In genomic region chr9:28317706-28318210, GRCh38 we compare ENCODE assay signal across 17 cellular contexts.
DNase-seq lines count a peak whose midpoint lies in the region; ATAC-seq and TF ChIP-seq lines count a peak whose summit lies in the region.
"Had no signal": no experiment of that assay in that cellular context is flagged by ENCODE, and none has a peak within 500 bp of the region (broad histone marks: within the 10 kb centered on the region; RNA-seq: fewer than 3 reads in every experiment).

No MANE protein-coding gene starts in this region.

- POLR2A ChIA-PET in WTC11 (lab: Charles Lee) = no interaction called here

- TF ChIP-seq POLR2A in lower leg skin (IDR thresholded peaks at IDR 0.05) = no peak

- no peak for TF ChIP-seq CTCF in WTC11 (IDR thresholded peaks at IDR 0.05)
- no peak for TF ChIP-seq CTCF in lower leg skin (IDR thresholded peaks at IDR 0.05)

- peaks cover 5% of the 10 kb centered on the region for H3K4me1 Mint-ChIP-seq in WTC11
- no peaks in the 10 kb centered on the region for H3K4me1 Mint-ChIP-seq in stimulated activated memory B cell treated with anti-CD40 and anti-IgM and Interleukin-4, amounts not matched to agents 10 μg/mL and 1 μg/mL and 100 μg/mL, for 72 hours
- H3K4me1 Mint-ChIP-seq: CD4-positive, alpha-beta memory T cell had no signal

- H3K36me3 Mint-ChIP-seq in WTC11 = no peaks in the 10 kb centered on the region
- no peaks in the 10 kb centered on the region for H3K36me3 Mint-ChIP-seq in stimulated activated memory B cell treated with anti-CD40 and anti-IgM and Interleukin-4, amounts not matched to agents 10 μg/mL and 1 μg/mL and 100 μg/mL, for 72 hours
- H3K36me3 Mint-ChIP-seq: CD4-positive, alpha-beta memory T cell had no signal

- intact Hi-C loops in lower leg skin (cut with DNase I; ENCODE audit: low total_unique reads) = no loop called here

- CTCF ChIA-PET in WTC11 (lab: Charles Lee) = no interaction called here

- H3K4me3 ChIP-seq in lower leg skin (ENCODE audit: low read depth, poor library complexity, severe bottlenecking) = no peak overlapping the region

- no peak overlapping the region for H3K4me3 Mint-ChIP-seq in WTC11
- no peak overlapping the region for H3K4me3 Mint-ChIP-seq in stimulated activated memory B cell treated with anti-CD40 and anti-IgM and Interleukin-4, amounts not matched to agents 10 μg/mL and 1 μg/mL and 100 μg/mL, for 72 hours
- H3K4me3 Mint-ChIP-seq: CD4-positive, alpha-beta memory T cell; HFFc6 had no signal

- 72 to 78% methylated on average over 2 of the region's 2 CpGs for WGBS in lower leg skin, 2 donors

- no peaks in the 10 kb centered on the region for H3K27me3 Mint-ChIP-seq in WTC11 (ENCODE audit: low read depth)
- H3K27me3 Mint-ChIP-seq in stimulated activated memory B cell treated with anti-CD40 and anti-IgM and Interleukin-4, amounts not matched to agents 10 μg/mL and 1 μg/mL and 100 μg/mL, for 72 hours = no peaks in the 10 kb centered on the region
- H3K27me3 Mint-ChIP-seq: CD4-positive, alpha-beta memory T cell had no signal

- H3K9me3 Mint-ChIP-seq in WTC11 = no peaks in the 10 kb centered on the region
- peaks cover 3% of the 10 kb centered on the region for H3K9me3 Mint-ChIP-seq in stimulated activated memory B cell treated with anti-CD40 and anti-IgM and Interleukin-4, amounts not matched to agents 10 μg/mL and 1 μg/mL and 100 μg/mL, for 72 hours

- H3K27ac Mint-ChIP-seq in WTC11 = no peak overlapping the region
- H3K27ac Mint-ChIP-seq in stimulated activated memory B cell treated with anti-CD40 and anti-IgM and Interleukin-4, amounts not matched to agents 10 μg/mL and 1 μg/mL and 100 μg/mL, for 72 hours = no peak overlapping the region
- H3K27ac Mint-ChIP-seq: CD4-positive, alpha-beta memory T cell; HFFc6 had no signal

- no peak for DNase-seq in WTC11 (ENCODE audit: low spot score)
- peak; percentile 75 for DNase-seq in globus pallidus (ENCODE audit: low spot score)
- peak; percentile 35 for DNase-seq in medulla oblongata (ENCODE audit: extremely low spot score)
- DNase-seq in putamen (ENCODE audit: low spot score) = peak; percentile 56
- DNase-seq in stimulated activated naive CD4-positive, alpha-beta T cell treated with Interleukin-2 at 50 U/mL for 16 hours (lab: John Stamatoyannopoulos, UW) = no peak
- DNase-seq in lower leg skin (ENCODE audit: low spot score in 2 of 2) = no peak
- DNase-seq: BE2C; CD4-positive, alpha-beta memory T cell; COR-L47; DMS153; DND-41; GDM1; HCEC 1CT; HFFc6; IMR-90 had no signal

- ATAC-seq in WTC11 (peak; percentile 30; the same call in 1 of the 2 replicates), HG02759 (IDR thresholded peaks at IDR 0.05; ENCODE audit: unreplicated experiment) (no peak)
- no peak for ATAC-seq in stimulated activated memory B cell treated with anti-CD40 and anti-IgM and Interleukin-4, amounts not matched to agents 10 μg/mL and 1 μg/mL and 100 μg/mL, for 72 hours

TF ChIP-seq in WTC11, 78 proteins besides CTCF, POLR2A, EP300 and RAD21:
- TF ChIP-seq ZNF532 (CRISPR knock-in tag; IDR thresholded peaks at IDR 0.05; ENCODE audit: borderline replicate concordance) (no peak), TP53 (CRISPR knock-in tag; IDR thresholded peaks at IDR 0.05) (no peak), OVOL2 (CRISPR knock-in tag; IDR thresholded peaks at IDR 0.05; ENCODE audit: borderline replicate concordance) (no peak), ESRRA (CRISPR knock-in tag; IDR thresholded peaks at IDR 0.05; ENCODE audit: borderline replicate concordance) (no peak), ZNF425 (CRISPR knock-in tag; conservative IDR thresholded peaks at IDR 0.05) (no peak), E2F5 (CRISPR knock-in tag; IDR thresholded peaks at IDR 0.05) (no peak), ZNF512 (CRISPR knock-in tag; IDR thresholded peaks at IDR 0.05; ENCODE audit: borderline replicate concordance) (no peak), GABPB1 (CRISPR knock-in tag; IDR thresholded peaks at IDR 0.05) (no peak)

Comparison
In these comparisons a context has a peak if more than half of its experiments do, and no peak if none do; other contexts are left out.
1. DNase-seq: peak in globus pallidus (single experiment), medulla oblongata (single experiment) and putamen (single experiment); none in WTC11 (single experiment), stimulated activated naive CD4-positive, alpha-beta T cell treated with Interleukin-2 at 50 U/mL for 16 hours (single experiment) and lower leg skin (0 of 2).